In the genomic region with DNA sequence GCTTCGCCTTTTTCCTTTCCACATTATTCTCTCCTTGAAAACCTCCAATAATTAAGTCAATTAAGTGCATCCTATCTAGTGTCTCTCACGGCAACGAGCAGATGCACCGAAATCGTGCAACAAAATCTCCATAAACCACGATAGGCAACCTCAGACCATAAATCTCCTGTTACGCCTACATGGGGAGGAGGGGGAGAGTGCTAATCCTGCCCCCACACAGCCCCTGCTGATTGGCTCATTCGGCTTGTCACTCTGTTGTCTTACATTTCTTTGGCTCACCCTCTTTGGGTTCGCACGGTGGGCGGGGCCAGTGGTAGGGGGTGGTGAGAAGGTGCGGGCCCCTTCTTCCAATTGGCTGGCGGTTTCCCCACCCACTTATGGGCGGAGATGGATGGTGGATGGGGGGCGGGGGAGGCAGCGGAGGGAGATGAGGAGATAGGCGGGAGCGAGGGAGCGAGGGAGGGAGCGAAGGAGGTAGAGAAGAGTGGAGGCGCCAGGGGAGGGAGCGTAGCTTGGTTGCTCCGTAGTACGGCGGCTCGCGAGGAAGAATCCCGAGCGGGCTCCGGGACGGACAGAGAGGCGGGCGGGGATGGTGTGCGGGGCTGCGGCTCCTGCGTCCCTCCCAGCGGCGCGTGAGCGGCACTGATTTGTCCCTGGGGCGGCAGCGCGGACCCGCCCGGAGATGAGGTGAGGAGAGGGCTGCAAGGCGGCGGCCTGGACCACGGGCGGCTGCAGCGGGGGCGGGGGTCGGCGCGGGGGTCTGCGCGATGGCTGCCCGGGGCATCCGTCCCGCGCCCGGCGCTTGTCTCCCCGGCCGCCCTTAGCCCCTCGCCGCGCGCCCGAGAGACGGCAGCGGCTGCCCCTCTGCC, we compare ENCODE assay signal across 8 cellular contexts. TPM values are rescaled to one million over a fixed set of nuclear protein-coding genes. Genes with fewer than 3 reads are reported as not detected.
DNase-seq lines count a peak whose midpoint lies in the region; ATAC-seq and TF ChIP-seq lines count a peak whose summit lies in the region.

A gene (plus strand): TSS at position 475 of the 869 bp plus-strand sequence. CDS start 76,328 bp downstream, outside the sequence.

- peaks cover 7% of the 10 kb centered on the region for H3K4me1 Mint-ChIP-seq in activated naive CD8-positive, alpha-beta T cell treated with anti-CD3 and anti-CD28 coated beads for 36 hours

- peak within 1 kb of the TSS; percentile 95 for H3K4me3 Mint-ChIP-seq in activated naive CD8-positive, alpha-beta T cell treated with anti-CD3 and anti-CD28 coated beads for 36 hours

- no peaks in the 10 kb centered on the region for H3K36me3 Mint-ChIP-seq in activated naive CD8-positive, alpha-beta T cell treated with anti-CD3 and anti-CD28 coated beads for 36 hours

- H3K27me3 Mint-ChIP-seq in activated naive CD8-positive, alpha-beta T cell treated with anti-CD3 and anti-CD28 coated beads for 36 hours = peaks cover 22% of the 10 kb centered on the region

- peak; percentile 95 for DNase-seq in GM06990 (ENCODE audit: extremely low read depth, insufficient read length)
- peak; percentile 99 for DNase-seq in NCI-H1092 treated with DMSO at 0.1 percent for 48 hours (lab: John Stamatoyannopoulos, UW)
- peak; percentile 99 for DNase-seq in activated naive CD8-positive, alpha-beta T cell treated with anti-CD3 and anti-CD28 coated beads for 36 hours
- peak; percentile 100 for DNase-seq in glomerular visceral epithelial cell (ENCODE audit: extremely low spot score)
- DNase-seq in omental fat pad (ENCODE audit: low spot score) = peak; percentile 99

- peak within 1 kb of the TSS; percentile 92 for H3K27ac Mint-ChIP-seq in activated naive CD8-positive, alpha-beta T cell treated with anti-CD3 and anti-CD28 coated beads for 36 hours

- no peaks in the 10 kb centered on the region for H3K36me3 ChIP-seq in GM06990 (ENCODE audit: control insufficient read depth, insufficient read depth, low read length)

- H3K27me3 ChIP-seq in GM06990 (replicated peaks; ENCODE audit: control insufficient read depth, insufficient read depth, low read length) = no peaks in the 10 kb centered on the region

- H3K9me3 Mint-ChIP-seq in activated naive CD8-positive, alpha-beta T cell treated with anti-CD3 and anti-CD28 coated beads for 36 hours = no peaks in the 10 kb centered on the region

- TF ChIP-seq CTCF in GM06990 (IDR thresholded peaks at IDR 0.05; ENCODE audit: insufficient read depth, low read length, poor library complexity, severe bottlenecking) (no peak), omental fat pad (IDR thresholded peaks at IDR 0.05) (no peak)

- peak within 1 kb of the TSS; percentile 88 for H3K4me3 ChIP-seq in GM06990 (replicated peaks; ENCODE audit: low read depth, low read length)

- H3K27ac ChIP-seq in temporal lobe (ENCODE audit: low read depth, low read length) = peak within 1 kb of the TSS; percentile 99

- ATAC-seq in HG02623 (IDR thresholded peaks at IDR 0.05; ENCODE audit: unreplicated experiment) (peak; percentile 80), SK-N-SH treated with all-trans-retinoic acid at 6 μM for 48 hours (peak; percentile 89), omental fat pad (ENCODE audit: low FRiP score) (peak; percentile 90)

TF ChIP-seq in SK-N-SH treated with all-trans-retinoic acid at 6 μM for 48 hours, 23 proteins besides CTCF, POLR2A, EP300 and RAD21:
- TF ChIP-seq ZNF70 (CRISPR knock-in tag; IDR thresholded peaks at IDR 0.05) = no peak
- TF ChIP-seq ZC3H10 (CRISPR knock-in tag; IDR thresholded peaks at IDR 0.05) = no peak
- TF ChIP-seq ZFP3 (CRISPR knock-in tag; IDR thresholded peaks at IDR 0.05) = no peak
- TF ChIP-seq, protein P1, sequence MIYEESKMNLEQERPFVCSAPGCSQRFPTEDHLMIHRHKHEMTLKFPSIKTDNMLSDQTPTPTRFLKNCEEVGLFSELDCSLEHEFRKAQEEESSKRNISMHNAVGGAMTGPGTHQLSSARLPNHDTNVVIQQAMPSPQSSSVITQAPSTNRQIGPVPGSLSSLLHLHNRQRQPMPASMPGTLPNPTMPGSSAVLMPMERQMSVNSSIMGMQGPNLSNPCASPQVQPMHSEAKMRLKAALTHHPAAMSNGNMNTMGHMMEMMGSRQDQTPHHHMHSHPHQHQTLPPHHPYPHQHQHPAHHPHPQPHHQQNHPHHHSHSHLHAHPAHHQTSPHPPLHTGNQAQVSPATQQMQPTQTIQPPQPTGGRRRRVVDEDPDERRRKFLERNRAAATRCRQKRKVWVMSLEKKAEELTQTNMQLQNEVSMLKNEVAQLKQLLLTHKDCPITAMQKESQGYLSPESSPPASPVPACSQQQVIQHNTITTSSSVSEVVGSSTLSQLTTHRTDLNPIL (CRISPR knock-in tag; IDR thresholded peaks at IDR 0.05; ENCODE audit: low read depth) = no peak
- TF ChIP-seq GLIS3 (CRISPR knock-in tag; IDR thresholded peaks at IDR 0.05) = 0 out of 2 replicates have a peak, but pooled peaks have one; percentile 48
- no peak for TF ChIP-seq TCF4 (CRISPR knock-in tag; IDR thresholded peaks at IDR 0.05; ENCODE audit: borderline replicate concordance)

RNA-seq across cellular contexts. Expression of the gene that starts here (rescaled TPM):
- total RNA-seq in activated naive CD8-positive, alpha-beta T cell treated with anti-CD3 and anti-CD28 coated beads for 36 hours = 1 to 10 TPM; 3.6 to 6.6 TPM
- total RNA-seq in omental fat pad = 100 to 1,000 TPM in 3 of 4 donors, 10 to 100 TPM in 1; 71.4 to 248 (median 151) TPM
- total RNA-seq in temporal lobe = 64.4 TPM

Comparison
In these comparisons a context has a peak if more than half of its experiments do, and no peak if none do; other contexts are left out.
1. Peak in every context shown above with its lines: DNase-seq, ATAC-seq, H3K4me3 ChIP-seq and H3K27ac ChIP-seq.